ENCODE assay signal across 8 cellular contexts in the genomic region with DNA sequence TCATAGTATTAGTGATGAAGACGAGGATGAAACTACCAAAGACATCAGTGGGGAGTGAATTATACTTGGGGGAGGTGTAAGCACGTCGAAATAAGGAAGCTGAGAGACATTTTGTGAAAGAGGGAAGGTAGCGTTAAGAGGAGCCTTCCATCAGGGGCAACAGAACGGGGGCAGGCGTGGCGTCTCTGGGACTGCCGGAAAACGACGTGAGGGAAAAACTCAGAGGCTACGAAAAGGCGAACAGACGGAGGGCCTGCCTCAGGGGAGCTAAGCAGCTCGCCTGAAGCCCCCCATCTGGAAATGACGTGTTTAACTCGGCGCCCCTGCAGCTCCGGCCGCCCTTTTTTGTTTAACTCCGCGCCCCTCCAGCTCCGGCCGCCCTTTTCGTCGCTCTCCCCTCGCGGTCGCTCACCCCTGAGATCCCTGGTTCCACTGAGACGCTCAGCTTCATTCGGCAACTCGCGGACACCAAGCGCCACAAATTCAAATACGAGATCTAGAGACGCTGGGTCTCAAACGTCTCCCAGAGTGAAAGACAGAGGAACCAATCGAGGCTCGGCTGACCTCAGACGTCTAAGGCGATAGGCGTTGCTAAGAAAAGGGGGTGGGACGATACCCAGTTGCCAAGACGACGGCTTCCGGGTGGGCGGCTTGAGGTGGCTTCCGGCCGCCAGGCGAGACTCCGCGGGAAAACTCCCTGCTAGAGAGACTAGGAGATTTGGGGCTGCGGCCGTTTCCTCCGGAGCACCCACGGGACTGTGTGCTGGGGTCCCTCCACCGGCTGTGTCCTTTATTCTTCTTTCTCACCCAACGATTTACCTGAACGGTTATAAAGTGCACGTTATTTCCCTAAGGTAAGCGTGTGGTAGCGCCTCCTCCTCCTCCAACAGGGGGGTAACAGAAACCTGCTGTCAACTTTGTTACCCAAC.
DNase-seq lines count a peak whose midpoint lies in the region; ATAC-seq, FAIRE-seq and TF ChIP-seq lines count a peak whose summit lies in the region.

No MANE protein-coding gene starts in this region.

- peak; percentile 97 for FAIRE-seq in H54 (lab: Jason Lieb, UNC)

- CTCF ChIA-PET in RWPE1 (lab: Yijun Ruan, JAX), result interaction anchor here (0.7 kb wide), 2 partner anchors 31 to 69 kb away, joined by 3 read pairs; no protein-coding TSS in a partner anchor

- TF ChIP-seq POLR2A in H54 (IDR thresholded peaks at IDR 0.05; ENCODE audit: low read depth, low read length), result peak; percentile 55

- H3K27ac Mint-ChIP-seq in nephron, result peak overlapping the region; percentile 87 to 97 (median 94)

- peak; percentile 100 for ATAC-seq in stimulated activated naive CD8-positive, alpha-beta T cell treated with anti-CD3 and anti-CD28 coated beads, Interleukin-15, Interleukin-2, amounts not matched to agents 100 U/mL and 50 U/mL, for 24 hours

- peak overlapping the region; percentile 91 for H3K27ac ChIP-seq in RWPE1

- H3K4me3 ChIP-seq in fibroblast of the aortic adventitia (ENCODE audit: low read depth, low read length), result peak overlapping the region; percentile 91

- POLR2A ChIA-PET in RWPE1 (lab: Yijun Ruan, JAX; ENCODE audit: low non-redundant PET), result no interaction called here

- no peak for TF ChIP-seq CTCF in RWPE1 (conservative IDR thresholded peaks at IDR 0.05; ENCODE audit: low read depth)
- no peak for TF ChIP-seq CTCF in fibroblast of the aortic adventitia (IDR thresholded peaks at IDR 0.05; ENCODE audit: insufficient read depth, low read length)
- no peak for TF ChIP-seq CTCF in nephron (IDR thresholded peaks at IDR 0.05; ENCODE audit: unreplicated experiment in 3 of 3)

- peak overlapping the region; percentile 95 to 96 (median 96) for H3K4me3 Mint-ChIP-seq in nephron

- no peaks in the 10 kb centered on the region for H3K27me3 Mint-ChIP-seq in nephron (ENCODE audit: low read depth)

- DNase-seq in ELR (ENCODE audit: low read depth), result peak; percentile 100
- peak; percentile 81 for DNase-seq in H54 (ENCODE audit: insufficient read length, low spot score)
- peak; percentile 98 for DNase-seq in LoVo (ENCODE audit: low spot score)
- peak; percentile 99 for DNase-seq in RWPE1 (ENCODE audit: low spot score)
- peak; percentile 89 for DNase-seq in activated T-helper 9 cell treated with anti-CD3 and anti-CD28 coated beads, Interleukin-2, amount 50 U/mL, for 16 hours (ENCODE audit: low read depth)
- peak; percentile 100 for DNase-seq in fibroblast of the aortic adventitia (ENCODE audit: low read depth)
- peak; percentile 94 for DNase-seq in stimulated activated naive CD8-positive, alpha-beta T cell treated with anti-CD3 and anti-CD28 coated beads, Interleukin-15, Interleukin-2, amounts not matched to agents 100 U/mL and 50 U/mL, for 24 hours

- peaks cover 16% of the 10 kb centered on the region for H3K36me3 Mint-ChIP-seq in nephron (ENCODE audit: low read depth)

- peaks cover 16% of the 10 kb centered on the region for H3K9me3 Mint-ChIP-seq in nephron

- peaks cover 4% of the 10 kb centered on the region for H3K4me1 Mint-ChIP-seq in nephron

Comparison
In these comparisons a context has a peak if more than half of its experiments do, and no peak if none do; other contexts are left out.
1. Peak in every context shown above with its lines: DNase-seq, ATAC-seq, H3K4me3 ChIP-seq and H3K27ac ChIP-seq.